Comparison of ENCODE assay signal across 19 cellular contexts in the genomic region with DNA sequence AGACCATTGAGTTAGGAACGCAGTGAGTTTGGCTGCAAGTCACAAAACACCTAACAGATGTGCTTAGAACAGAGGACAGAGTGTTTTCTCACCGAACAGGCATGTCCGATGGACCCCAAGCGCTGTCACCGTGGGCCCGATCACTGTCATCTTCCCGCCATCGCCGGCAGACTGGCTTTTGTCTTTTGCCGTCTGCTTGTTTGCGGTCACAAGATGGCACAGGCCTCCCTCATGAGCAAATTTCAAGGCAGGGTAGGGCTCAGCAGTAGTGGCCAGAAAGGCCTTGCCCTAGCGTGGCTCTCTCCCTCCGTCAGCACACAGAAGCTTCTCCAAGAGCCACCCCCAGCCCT.
"Had no signal": no experiment of that assay in that cellular context is flagged by ENCODE, and none has a peak within 500 bp of the region (broad histone marks: within the 10 kb centered on the region; RNA-seq: fewer than 3 reads in every experiment).

No MANE protein-coding gene starts in this region.

- H3K9me3 ChIP-seq: psoas muscle, suprapubic skin, transverse colon, vagina had no signal

- H3K9me3 Mint-ChIP-seq: immature natural killer cell; naive thymus-derived CD8-positive, alpha-beta T cell; neural crest cell; stimulated activated naive CD8-positive, alpha-beta T cell treated with anti-CD3 and anti-CD28 coated beads, Interleukin-15, amount 100 ng/mL, for 72 hours had no signal

- H3K4me3 ChIP-seq: dorsolateral prefrontal cortex, psoas muscle, suprapubic skin, transverse colon, vagina had no signal

- H3K27me3 Mint-ChIP-seq: naive thymus-derived CD8-positive, alpha-beta T cell; stimulated activated naive CD8-positive, alpha-beta T cell treated with anti-CD3 and anti-CD28 coated beads, Interleukin-15, amount 100 ng/mL, for 72 hours had no signal

- H3K27ac ChIP-seq: dorsolateral prefrontal cortex, psoas muscle, suprapubic skin, transverse colon, vagina had no signal

- DNase-seq: cerebellar nuclear complex; effector CD4-positive, alpha-beta T cell; hypothalamus; immature natural killer cell; psoas muscle; right cardiac atrium; small intestine; stimulated activated CD4-positive, alpha-beta T cell treated with anti-CD3 and anti-CD28 coated beads, Interleukin-12 subunit alpha, Interleukin-12 subunit beta, amount 100 ng/mL, for 4 hours; stimulated activated CD4-positive, alpha-beta T cell treated with anti-CD3 and anti-CD28 coated beads, Interleukin-1b, Interleukin-23, amount 100 ng/mL, for 48 hours; stimulated activated CD4-positive, alpha-beta T cell treated with anti-CD3 and anti-CD28 coated beads, Interleukin-4, amount 100 ng/mL, for 1 hour; stimulated activated CD8-positive, alpha-beta memory T cell treated with anti-CD3 and anti-CD28 coated beads, Interleukin-4, amount 100 ng/mL, for 48 hours; stimulated activated naive CD4-positive, alpha-beta T cell; stimulated activated naive CD8-positive, alpha-beta T cell treated with anti-CD3 and anti-CD28 coated beads, Interleukin-15, amount 100 ng/mL, for 72 hours; transverse colon had no signal

- H3K27me3 ChIP-seq: dorsolateral prefrontal cortex, suprapubic skin, transverse colon, vagina had no signal

- H3K4me1 ChIP-seq: psoas muscle, suprapubic skin, transverse colon, vagina had no signal

- ATAC-seq: naive thymus-derived CD8-positive, alpha-beta T cell had no signal

- H3K4me1 Mint-ChIP-seq: immature natural killer cell; neural crest cell; stimulated activated naive CD8-positive, alpha-beta T cell treated with anti-CD3 and anti-CD28 coated beads, Interleukin-15, amount 100 ng/mL, for 72 hours had no signal

- H3K4me3 Mint-ChIP-seq: immature natural killer cell; naive thymus-derived CD8-positive, alpha-beta T cell; neural crest cell; stimulated activated naive CD8-positive, alpha-beta T cell treated with anti-CD3 and anti-CD28 coated beads, Interleukin-15, amount 100 ng/mL, for 72 hours had no signal
